12 cellular contexts compared by ENCODE assay signal in genomic region chr7:110541962-110542361, GRCh38.
"Had no signal": no experiment of that assay in that cellular context is flagged by ENCODE, and none has a peak within 500 bp of the region (broad histone marks: within the 10 kb centered on the region; RNA-seq: fewer than 3 reads in every experiment).

No MANE protein-coding gene starts in this region.

- H3K4me2 ChIP-seq: neural progenitor cell had no signal

- H3K27ac ChIP-seq: neural progenitor cell had no signal

- H3K4me3 ChIP-seq: lung, neural progenitor cell had no signal

- DNase-seq: activated B cell treated with CpG ODN at 0.5 μM for 24 hours; activated CD4-positive, alpha-beta T cell treated with anti-CD3 and anti-CD28 coated beads, Interleukin-2, amount 10 ng/mL, durations not matched to agents 24 days and 14 days; activated CD8-positive, alpha-beta memory T cell treated with anti-CD3 and anti-CD28 coated beads, Interleukin-2, amount 50 U/mL, for 4 hours; activated CD8-positive, alpha-beta T cell treated with anti-CD3 and anti-CD28 coated beads, Interleukin-2, amount 10 ng/mL, durations not matched to agents 7 days and 5 days; activated effector memory CD4-positive, alpha-beta T cell treated with anti-CD3 and anti-CD28 coated beads, Interleukin-2, amount 50 U/mL, for 16 hours; activated T-cell treated with anti-CD3 and anti-CD28 coated beads, Interleukin-2, amount 50 U/mL, for 48 hours; amniotic stem cell; left cardiac atrium; naive B cell; stimulated activated CD4-positive, alpha-beta T cell treated with anti-CD3 and anti-CD28 coated beads, Interleukin-1b, Interleukin-23, amount 100 ng/mL, for 48 hours had no signal

- H3K27me3 ChIP-seq: neural progenitor cell had no signal

- ATAC-seq: activated CD8-positive, alpha-beta T cell treated with anti-CD3 and anti-CD28 coated beads, Interleukin-2, amount 10 ng/mL, durations not matched to agents 7 days and 5 days; left cardiac atrium had no signal

- H3K4me1 ChIP-seq: neural progenitor cell had no signal

- H3K9ac ChIP-seq: neural progenitor cell had no signal

- H2AFZ ChIP-seq: neural progenitor cell had no signal

- H3K36me3 ChIP-seq: neural progenitor cell had no signal
